1 cellular context compared by ENCODE assay signal in genomic region chr22:26642465-26643367, GRCh38.
TF ChIP-seq lines count a peak whose summit lies in the region.

No MANE protein-coding gene starts in this region.

TF ChIP-seq in GM12878, 131 proteins besides CTCF, POLR2A, EP300 and RAD21 (continued from another document):
- TF ChIP-seq RELB (IDR thresholded peaks at IDR 0.05; ENCODE audit: low read depth) (0 out of 2 replicates have a peak, but pooled peaks have one; percentile 17), YBX1 (IDR thresholded peaks at IDR 0.05) (0 out of 2 replicates have a peak, but pooled peaks have one; percentile 7), HDGF (IDR thresholded peaks at IDR 0.05) (peak; percentile 77), CREM (IDR thresholded peaks at IDR 0.05; ENCODE audit: low read depth) (peak; percentile 35; the same call in 1 of the 2 replicates)
